ENCODE assay signal across 10 cellular contexts in genomic region chr4:184313710-184314659, GRCh38.
DNase-seq lines count a peak whose midpoint lies in the region; ATAC-seq and TF ChIP-seq lines count a peak whose summit lies in the region.
"Had no signal": no experiment of that assay in that cellular context is flagged by ENCODE, and none has a peak within 500 bp of the region (broad histone marks: within the 10 kb centered on the region; RNA-seq: fewer than 3 reads in every experiment).

No MANE protein-coding gene starts in this region.

- H3K27me3 ChIP-seq in right atrium auricular region (no peaks in the 10 kb centered on the region), upper lobe of right lung (no peaks in the 10 kb centered on the region)
- H3K27me3 ChIP-seq: brain microvascular endothelial cell had no signal

- H3K9me3 ChIP-seq in right atrium auricular region (no peaks in the 10 kb centered on the region), upper lobe of right lung (no peaks in the 10 kb centered on the region)

- H3K4me1 ChIP-seq in right atrium auricular region (no peaks in the 10 kb centered on the region), upper lobe of right lung (no peaks in the 10 kb centered on the region)

- no peaks in the 10 kb centered on the region for H3K36me3 ChIP-seq in right atrium auricular region
- no peaks in the 10 kb centered on the region for H3K36me3 ChIP-seq in upper lobe of right lung
- H3K36me3 ChIP-seq: brain microvascular endothelial cell had no signal

- TF ChIP-seq CTCF in right atrium auricular region (IDR thresholded peaks at IDR 0.05), result no peak
- TF ChIP-seq CTCF in upper lobe of right lung (IDR thresholded peaks at IDR 0.05), result no peak
- TF ChIP-seq CTCF in coronary artery (IDR thresholded peaks at IDR 0.05), result no peak

- intact Hi-C loops in left cardiac atrium (cut with DNase I), result no loop called here
- intact Hi-C loops in upper lobe of right lung (cut with DNase I), result no loop called here

- no peak for ATAC-seq in left cardiac atrium
- ATAC-seq in HG02885 (IDR thresholded peaks at IDR 0.05; ENCODE audit: poor library complexity, unreplicated experiment), result peak; percentile 72
- ATAC-seq in upper lobe of right lung, result peak; percentile 70

- H3K27ac ChIP-seq in right atrium auricular region (no peak overlapping the region), upper lobe of right lung (no peak overlapping the region), coronary artery (no peak overlapping the region)
- H3K27ac ChIP-seq: brain microvascular endothelial cell, C4-2B had no signal

- H3K4me3 ChIP-seq in right atrium auricular region (no peak overlapping the region), upper lobe of right lung (no peak overlapping the region), coronary artery (no peak overlapping the region)

- DNase-seq in right atrium auricular region (ENCODE audit: low spot score) (peak; percentile 58), left cardiac atrium (no peak), SKM-1 treated with dmso at 0.1 percent for 144 hours (lab: John Stamatoyannopoulos, UW; ENCODE audit: unreplicated experiment) (peak; percentile 70), upper lobe of right lung (no peak), putamen (ENCODE audit: low spot score) (no peak), globus pallidus (ENCODE audit: low spot score) (no peak), coronary artery (ENCODE audit: low spot score) (no peak)
- DNase-seq: brain microvascular endothelial cell had no signal

Comparison
In these comparisons a context has a peak if more than half of its experiments do, and no peak if none do; other contexts are left out.
1. DNase-seq: peak in right atrium auricular region (single experiment) and SKM-1 treated with dmso at 0.1 percent for 144 hours (single experiment); none in left cardiac atrium (single experiment), upper lobe of right lung (single experiment), putamen (single experiment), globus pallidus (single experiment) and coronary artery (single experiment).
2. ATAC-seq: peak in HG02885 (single experiment) and upper lobe of right lung (single experiment); none in left cardiac atrium (0 of 2).